ENCODE assay signal across 1 cellular context in the genomic region with DNA sequence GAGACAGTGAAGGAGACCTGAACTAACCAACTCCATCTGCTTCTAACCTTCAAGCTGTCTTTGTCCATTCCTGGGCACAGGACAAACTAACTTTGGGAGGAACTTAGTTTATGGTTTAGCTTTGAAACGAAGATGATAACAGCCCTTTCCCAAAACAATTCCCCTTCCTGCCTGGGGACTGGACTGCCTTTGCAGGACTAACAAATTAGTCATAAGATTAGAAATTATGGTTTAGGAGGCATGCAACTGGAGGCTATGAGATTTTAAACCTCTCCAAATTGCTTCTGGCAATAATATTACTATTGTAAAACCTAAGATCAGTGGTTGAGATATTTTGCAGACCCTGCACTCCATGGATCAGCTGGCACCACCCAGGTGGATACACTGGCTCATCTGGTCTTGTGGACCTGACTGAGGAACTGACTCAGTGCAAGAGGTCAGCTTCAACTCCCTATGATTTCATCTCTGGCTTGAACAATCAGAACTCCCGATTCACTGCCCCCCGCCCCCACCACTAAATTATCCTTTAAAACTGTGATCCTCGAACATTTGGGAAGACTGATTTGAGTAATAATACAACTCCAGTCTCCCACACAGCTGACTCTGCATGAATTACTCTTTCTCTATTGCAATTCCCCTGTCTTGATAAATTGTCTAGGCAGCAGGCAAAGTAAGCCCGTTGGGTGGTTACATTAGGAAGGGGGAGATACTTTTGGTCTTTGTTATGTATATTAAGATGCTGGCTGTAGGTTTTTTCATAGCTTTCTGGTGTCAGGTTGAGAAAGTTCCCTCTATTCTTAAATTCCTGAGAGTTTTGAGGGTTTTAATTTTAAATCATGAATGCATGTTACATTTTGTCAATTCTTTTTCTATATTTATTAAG.
A peak's percentile ranks its signal among the peaks of the same experiment; 100 is the strongest.
TF ChIP-seq lines count a peak whose summit lies in the region.

No MANE protein-coding gene starts in this region.

TF ChIP-seq in HEK293, 187 proteins besides CTCF, POLR2A, EP300 and RAD21 (continued from another document):
- TF ChIP-seq, protein P1, sequence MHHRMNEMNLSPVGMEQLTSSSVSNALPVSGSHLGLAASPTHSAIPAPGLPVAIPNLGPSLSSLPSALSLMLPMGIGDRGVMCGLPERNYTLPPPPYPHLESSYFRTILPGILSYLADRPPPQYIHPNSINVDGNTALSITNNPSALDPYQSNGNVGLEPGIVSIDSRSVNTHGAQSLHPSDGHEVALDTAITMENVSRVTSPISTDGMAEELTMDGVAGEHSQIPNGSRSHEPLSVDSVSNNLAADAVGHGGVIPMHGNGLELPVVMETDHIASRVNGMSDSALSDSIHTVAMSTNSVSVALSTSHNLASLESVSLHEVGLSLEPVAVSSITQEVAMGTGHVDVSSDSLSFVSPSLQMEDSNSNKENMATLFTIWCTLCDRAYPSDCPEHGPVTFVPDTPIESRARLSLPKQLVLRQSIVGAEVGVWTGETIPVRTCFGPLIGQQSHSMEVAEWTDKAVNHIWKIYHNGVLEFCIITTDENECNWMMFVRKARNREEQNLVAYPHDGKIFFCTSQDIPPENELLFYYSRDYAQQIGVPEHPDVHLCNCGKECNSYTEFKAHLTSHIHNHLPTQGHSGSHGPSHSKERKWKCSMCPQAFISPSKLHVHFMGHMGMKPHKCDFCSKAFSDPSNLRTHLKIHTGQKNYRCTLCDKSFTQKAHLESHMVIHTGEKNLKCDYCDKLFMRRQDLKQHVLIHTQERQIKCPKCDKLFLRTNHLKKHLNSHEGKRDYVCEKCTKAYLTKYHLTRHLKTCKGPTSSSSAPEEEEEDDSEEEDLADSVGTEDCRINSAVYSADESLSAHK (tag by site-specific recombination; IDR thresholded peaks at IDR 0.05), result no peak
- 0 out of 2 replicates have a peak, but pooled peaks have one; percentile 24 for TF ChIP-seq PRDM10 (tag by site-specific recombination; IDR thresholded peaks at IDR 0.05)
- TF ChIP-seq ZNF707 (tag by site-specific recombination; IDR thresholded peaks at IDR 0.05), result no peak
